ENCODE assay signal across 13 cellular contexts in the genomic region with DNA sequence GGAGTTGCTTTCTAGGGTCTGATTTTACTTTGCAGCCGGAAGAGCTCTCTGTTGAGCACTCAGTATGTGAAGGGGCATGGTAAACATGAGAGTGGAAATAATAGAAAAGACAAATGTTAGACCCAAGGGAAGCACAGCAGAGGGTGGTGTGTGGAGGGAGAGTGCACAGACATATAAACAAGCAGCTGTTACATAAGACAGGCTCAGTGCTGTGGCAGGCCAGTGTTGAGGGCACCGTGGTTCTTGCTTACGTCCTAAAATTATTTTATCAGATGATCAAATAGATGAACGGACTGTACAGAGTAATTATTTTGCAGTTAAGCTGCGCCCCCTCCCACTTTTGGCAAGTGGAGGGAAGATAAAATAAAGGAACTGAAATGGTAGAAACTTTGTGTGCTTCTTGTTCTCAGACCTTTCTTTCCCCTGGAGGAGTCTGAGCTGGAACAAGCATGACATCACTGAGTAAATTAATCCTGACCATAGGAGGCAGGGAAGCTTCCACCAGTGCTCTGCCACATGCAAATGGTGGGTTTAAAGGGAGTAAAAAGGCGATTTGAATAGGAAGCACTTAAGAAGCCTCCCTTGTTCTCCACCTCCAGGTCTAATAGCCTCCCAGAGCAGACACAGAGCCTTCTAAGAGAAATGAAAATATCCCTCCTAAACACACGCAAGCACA.
DNase-seq lines count a peak whose midpoint lies in the region; ATAC-seq and TF ChIP-seq lines count a peak whose summit lies in the region.
"Had no signal": no experiment of that assay in that cellular context is flagged by ENCODE, and none has a peak within 500 bp of the region (broad histone marks: within the 10 kb centered on the region; RNA-seq: fewer than 3 reads in every experiment).

No MANE protein-coding gene starts in this region.

- no peak for TF ChIP-seq POLR2A in transverse colon (IDR thresholded peaks at IDR 0.05)

- no peak overlapping the region for H2AFZ ChIP-seq in mesenchymal stem cell (ENCODE audit: low read depth, low read length)

- no peak overlapping the region for H3K18ac ChIP-seq in mesenchymal stem cell (ENCODE audit: low read depth in 1 of 2, low read length in 2 of 2)

- H3K9me3 ChIP-seq in mesenchymal stem cell (ENCODE audit: control insufficient read depth, low read length) (no peaks in the 10 kb centered on the region), transverse colon (no peaks in the 10 kb centered on the region)
- H3K9me3 ChIP-seq: A549 had no signal

- no peak overlapping the region for H3K4me3 Mint-ChIP-seq in chondrocyte (ENCODE audit: unreplicated experiment)
- H3K4me3 Mint-ChIP-seq: activated CD4-positive, alpha-beta T cell treated with anti-CD3 and anti-CD28 coated beads, Interleukin-2, amount 10 ng/mL, durations not matched to agents 24 days and 14 days; activated naive CD4-positive, alpha-beta T cell treated with anti-CD3 and anti-CD28 coated beads, Interleukin-2, amount 50 U/mL, for 24 hours had no signal

- peaks cover 14% of the 10 kb centered on the region for H3K27me3 Mint-ChIP-seq in chondrocyte (ENCODE audit: low read depth)

- TF ChIP-seq CTCF in transverse colon (IDR thresholded peaks at IDR 0.05) (no peak), chondrocyte (IDR thresholded peaks at IDR 0.05) (no peak)

- H3K36me3 ChIP-seq in mesenchymal stem cell (ENCODE audit: control insufficient read depth in 1 of 2, insufficient read depth in 2 of 2, low read depth in 1 of 2, low read length in 2 of 2) (no peaks in the 10 kb centered on the region), transverse colon (no peaks in the 10 kb centered on the region)

- H3K4me3 ChIP-seq in mesenchymal stem cell (ENCODE audit: insufficient read depth in 1 of 2, low read depth in 1 of 2, low read length in 2 of 2) = no peak overlapping the region
- H3K4me3 ChIP-seq in transverse colon = no peak overlapping the region
- H3K4me3 ChIP-seq: A549 had no signal

- H3K27ac Mint-ChIP-seq in chondrocyte (ENCODE audit: unreplicated experiment) = no peak overlapping the region
- H3K27ac Mint-ChIP-seq: activated CD4-positive, alpha-beta T cell treated with anti-CD3 and anti-CD28 coated beads, Interleukin-2, amount 10 ng/mL, durations not matched to agents 24 days and 14 days; activated naive CD4-positive, alpha-beta T cell treated with anti-CD3 and anti-CD28 coated beads, Interleukin-2, amount 50 U/mL, for 24 hours had no signal

- H3K23ac ChIP-seq in mesenchymal stem cell (ENCODE audit: low read length in 2 of 2) = no peak overlapping the region

- DNase-seq in NCI-H510A treated with DMSO at 0.1 percent for 48 hours (lab: John Stamatoyannopoulos, UW) (peak; percentile 46), NCI-H510A (lab: John Stamatoyannopoulos, UW) (no peak), astrocyte of the hippocampus (ENCODE audit: low read depth, low spot score) (peak; percentile 5), mesenchymal stem cell (peak; percentile 1), transverse colon (no peak), chondrocyte (ENCODE audit: low spot score) (no peak), middle frontal gyrus (ENCODE audit: extremely low spot score, low spot score) (no peak)
- DNase-seq: activated CD4-positive, alpha-beta T cell treated with anti-CD3 and anti-CD28 coated beads, Interleukin-2, amount 10 ng/mL, durations not matched to agents 24 days and 14 days; effector CD8-positive, alpha-beta T cell; GOT3 had no signal

- H2AK5ac ChIP-seq in mesenchymal stem cell (ENCODE audit: low read length, severe bottlenecking) = no peak overlapping the region

- H3K4me2 ChIP-seq in mesenchymal stem cell (ENCODE audit: low read length, poor library complexity, severe bottlenecking) = peak overlapping the region; percentile 9
- H3K4me2 ChIP-seq: A549 had no signal

- no peak overlapping the region for H3K4ac ChIP-seq in mesenchymal stem cell (ENCODE audit: low read depth in 1 of 2, low read length in 2 of 2)

- no peak overlapping the region for H2BK120ac ChIP-seq in mesenchymal stem cell (ENCODE audit: low read depth, low read length)

- H2BK12ac ChIP-seq in mesenchymal stem cell (ENCODE audit: low read length in 2 of 2) = no peak overlapping the region

- no peak overlapping the region for H3K27ac ChIP-seq in mesenchymal stem cell (ENCODE audit: low read length, poor library complexity, severe bottlenecking)
- peak overlapping the region; percentile 30 to 50 (median 44) for H3K27ac ChIP-seq in transverse colon
- H3K27ac ChIP-seq: A549 had no signal

- H3K4me1 ChIP-seq in mesenchymal stem cell (ENCODE audit: control insufficient read depth, insufficient read depth, low read depth, low read length) (no peaks in the 10 kb centered on the region), transverse colon (peaks cover 0 to 9% (median 0%) of the 10 kb centered on the region in 4 donors)
- H3K4me1 ChIP-seq: A549 had no signal

- H4K8ac ChIP-seq in mesenchymal stem cell (ENCODE audit: low read length) = no peak overlapping the region

- peak overlapping the region; percentile 15 for H3K9ac ChIP-seq in mesenchymal stem cell (ENCODE audit: low read length)

- H3K4me1 Mint-ChIP-seq in chondrocyte (ENCODE audit: low read depth) = no peaks in the 10 kb centered on the region
- H3K4me1 Mint-ChIP-seq: activated CD4-positive, alpha-beta T cell treated with anti-CD3 and anti-CD28 coated beads, Interleukin-2, amount 10 ng/mL, durations not matched to agents 24 days and 14 days; activated naive CD4-positive, alpha-beta T cell treated with anti-CD3 and anti-CD28 coated beads, Interleukin-2, amount 50 U/mL, for 24 hours had no signal

- in situ Hi-C loops in transverse colon (cut with MboI; ENCODE audit: low pct_ligation_motif_present in 1 of 4, low pct_unique_long_range_greater_than_20kb in 1 of 4, low sequenced_read_pairs in 3 of 4) = no loop called here

- H4K91ac ChIP-seq in mesenchymal stem cell (ENCODE audit: low read length) = no peak overlapping the region

- H3K79me1 ChIP-seq in mesenchymal stem cell (replicated peaks; ENCODE audit: low read length, poor library complexity, severe bottlenecking) = no peaks in the 10 kb centered on the region

- no peak overlapping the region for H2BK5ac ChIP-seq in mesenchymal stem cell (ENCODE audit: low read depth, low read length, poor library complexity, severe bottlenecking)

- no peak for ATAC-seq in esophagus mucosa
- ATAC-seq: A549 had no signal

- intact Hi-C loops in transverse colon (cut with DNase I; ENCODE audit: low total_unique reads) = no loop called here

- H3K27me3 ChIP-seq in mesenchymal stem cell (ENCODE audit: control insufficient read depth in 1 of 2, insufficient read depth in 1 of 2, low read length in 2 of 2) (no peaks in the 10 kb centered on the region), transverse colon (no peaks in the 10 kb centered on the region)

- H3K14ac ChIP-seq in mesenchymal stem cell (ENCODE audit: low read length in 2 of 2) = no peak overlapping the region

- no peak overlapping the region for H2BK15ac ChIP-seq in mesenchymal stem cell (ENCODE audit: low read depth, poor library complexity, severe bottlenecking)

- WGBS in mesenchymal stem cell = 22% methylated on average over 5 of the region's 7 CpGs
- whole genome bisulfite sequencing in transverse colon (ENCODE audit: low coverage in 1 of 2), 2 donors = 29 to 39% methylated on average over 6 to 7 of the region's 7 CpGs

- TF ChIP-seq EP300 in transverse colon (IDR thresholded peaks at IDR 0.05; ENCODE audit: low read depth) = no peak

- H3K36me3 Mint-ChIP-seq in chondrocyte (ENCODE audit: low read depth) = no peaks in the 10 kb centered on the region
- H3K36me3 Mint-ChIP-seq: activated naive CD4-positive, alpha-beta T cell treated with anti-CD3 and anti-CD28 coated beads, Interleukin-2, amount 50 U/mL, for 24 hours had no signal

- no peaks in the 10 kb centered on the region for H3K9me3 Mint-ChIP-seq in chondrocyte (ENCODE audit: low read depth)
- H3K9me3 Mint-ChIP-seq: activated CD4-positive, alpha-beta T cell treated with anti-CD3 and anti-CD28 coated beads, Interleukin-2, amount 10 ng/mL, durations not matched to agents 24 days and 14 days; activated naive CD4-positive, alpha-beta T cell treated with anti-CD3 and anti-CD28 coated beads, Interleukin-2, amount 50 U/mL, for 24 hours had no signal

Comparison
In these comparisons a context has a peak if more than half of its experiments do, and no peak if none do; other contexts are left out.
1. DNase-seq: peak in NCI-H510A treated with DMSO at 0.1 percent for 48 hours (single experiment), astrocyte of the hippocampus (single experiment) and mesenchymal stem cell (single experiment); none in NCI-H510A (single experiment), transverse colon (single experiment), chondrocyte (single experiment) and middle frontal gyrus (single experiment).